In genomic region chr13:114286808-114287207, GRCh38 we compare ENCODE assay signal across 18 cellular contexts.
DNase-seq lines count a peak whose midpoint lies in the region; ATAC-seq lines count a peak whose summit lies in the region.
"Had no signal": no experiment of that assay in that cellular context is flagged by ENCODE, and none has a peak within 500 bp of the region (broad histone marks: within the 10 kb centered on the region; RNA-seq: fewer than 3 reads in every experiment).

No MANE protein-coding gene starts in this region.

- peaks cover 93% of the 10 kb centered on the region for H3K36me3 Mint-ChIP-seq in activated T-cell treated with anti-CD3 and anti-CD28 coated beads, Interleukin-2, amount 50 U/mL, for 24 hours (ENCODE audit: low read depth)

- DNase-seq in activated T-cell treated with anti-CD3 and anti-CD28 coated beads, Interleukin-2, amount 50 U/mL, for 24 hours = no peak
- no peak for DNase-seq in activated T-cell treated with anti-CD3 and anti-CD28 coated beads, Interleukin-2, amount 50 U/mL, for 1 hour
- peak; percentile 28 for DNase-seq in amniotic stem cell (lab: John Stamatoyannopoulos, UW)
- peak; percentile 43 for DNase-seq in iris pigment epithelial cell (ENCODE audit: low read depth)
- peak; percentile 57 for DNase-seq in stromal cell of bone marrow (ENCODE audit: low read depth)
- no peak for DNase-seq in posterior cingulate gyrus
- DNase-seq in activated CD4-positive, alpha-beta T cell treated with anti-CD3 and anti-CD28 coated beads, Interleukin-2, amount 50 U/mL, for 1 hour = no peak
- DNase-seq: 8988T; activated CD4-positive, alpha-beta T cell treated with anti-CD3 and anti-CD28 coated beads, Interleukin-2, amount 10 ng/mL, durations not matched to agents 7 days and 5 days; activated naive CD8-positive, alpha-beta T cell treated with anti-CD3 and anti-CD28 coated beads, Interleukin-2, amount 10 ng/mL, durations not matched to agents 7 days and 5 days; DMS79; endodermal cell; left ventricle myocardium superior; naive B cell; NCI-H187; stimulated activated CD4-positive, alpha-beta T cell treated with anti-CD3 and anti-CD28 coated beads, Interleukin-12 subunit alpha, Interleukin-12 subunit beta, amount 100 ng/mL, for 4 hours had no signal

- intact Hi-C loops in posterior cingulate gyrus (cut with DNase I) = no loop called here

- peaks cover 39% of the 10 kb centered on the region for H3K4me1 Mint-ChIP-seq in activated T-cell treated with anti-CD3 and anti-CD28 coated beads, Interleukin-2, amount 50 U/mL, for 24 hours (ENCODE audit: low read depth)

- H3K27ac Mint-ChIP-seq in activated T-cell treated with anti-CD3 and anti-CD28 coated beads, Interleukin-2, amount 50 U/mL, for 24 hours = peak overlapping the region; percentile 0
- H3K27ac Mint-ChIP-seq: activated CD4-positive, alpha-beta T cell treated with anti-CD3 and anti-CD28 coated beads, Interleukin-2, amount 10 ng/mL, durations not matched to agents 7 days and 5 days; activated naive CD8-positive, alpha-beta T cell treated with anti-CD3 and anti-CD28 coated beads, Interleukin-2, amount 10 ng/mL, durations not matched to agents 7 days and 5 days; endodermal cell; stimulated activated memory B cell treated with anti-CD40 and anti-IgM and Interleukin-4, amounts not matched to agents 10 μg/mL and 1 μg/mL and 100 μg/mL, for 72 hours had no signal

- no peaks in the 10 kb centered on the region for H3K9me3 Mint-ChIP-seq in activated T-cell treated with anti-CD3 and anti-CD28 coated beads, Interleukin-2, amount 50 U/mL, for 24 hours
- H3K9me3 Mint-ChIP-seq: activated CD4-positive, alpha-beta T cell treated with anti-CD3 and anti-CD28 coated beads, Interleukin-2, amount 10 ng/mL, durations not matched to agents 7 days and 5 days; activated naive CD8-positive, alpha-beta T cell treated with anti-CD3 and anti-CD28 coated beads, Interleukin-2, amount 10 ng/mL, durations not matched to agents 7 days and 5 days; endodermal cell; naive B cell; stimulated activated memory B cell treated with anti-CD40 and anti-IgM and Interleukin-4, amounts not matched to agents 10 μg/mL and 1 μg/mL and 100 μg/mL, for 72 hours had no signal

- no peak for ATAC-seq in HG03521 (IDR thresholded peaks at IDR 0.05; ENCODE audit: unreplicated experiment)
- ATAC-seq: left ventricle myocardium superior; stimulated activated memory B cell treated with anti-CD40 and anti-IgM and Interleukin-4, amounts not matched to agents 10 μg/mL and 1 μg/mL and 100 μg/mL, for 72 hours had no signal

- no peak overlapping the region for H3K4me3 Mint-ChIP-seq in activated T-cell treated with anti-CD3 and anti-CD28 coated beads, Interleukin-2, amount 50 U/mL, for 24 hours
- H3K4me3 Mint-ChIP-seq: activated CD4-positive, alpha-beta T cell treated with anti-CD3 and anti-CD28 coated beads, Interleukin-2, amount 10 ng/mL, durations not matched to agents 7 days and 5 days; activated naive CD8-positive, alpha-beta T cell treated with anti-CD3 and anti-CD28 coated beads, Interleukin-2, amount 10 ng/mL, durations not matched to agents 7 days and 5 days; endodermal cell; stimulated activated memory B cell treated with anti-CD40 and anti-IgM and Interleukin-4, amounts not matched to agents 10 μg/mL and 1 μg/mL and 100 μg/mL, for 72 hours had no signal

- H3K27me3 Mint-ChIP-seq in activated T-cell treated with anti-CD3 and anti-CD28 coated beads, Interleukin-2, amount 50 U/mL, for 24 hours = no peaks in the 10 kb centered on the region
- H3K27me3 Mint-ChIP-seq: activated CD4-positive, alpha-beta T cell treated with anti-CD3 and anti-CD28 coated beads, Interleukin-2, amount 10 ng/mL, durations not matched to agents 7 days and 5 days; activated naive CD8-positive, alpha-beta T cell treated with anti-CD3 and anti-CD28 coated beads, Interleukin-2, amount 10 ng/mL, durations not matched to agents 7 days and 5 days; naive B cell; stimulated activated memory B cell treated with anti-CD40 and anti-IgM and Interleukin-4, amounts not matched to agents 10 μg/mL and 1 μg/mL and 100 μg/mL, for 72 hours had no signal

Comparison
In these comparisons a context has a peak if more than half of its experiments do, and no peak if none do; other contexts are left out.
1. DNase-seq: peak in amniotic stem cell (single experiment), iris pigment epithelial cell (single experiment) and stromal cell of bone marrow (single experiment); none in activated T-cell treated with anti-CD3 and anti-CD28 coated beads, Interleukin-2, amount 50 U/mL, for 24 hours (single experiment), activated T-cell treated with anti-CD3 and anti-CD28 coated beads, Interleukin-2, amount 50 U/mL, for 1 hour (single experiment), posterior cingulate gyrus (0 of 10) and activated CD4-positive, alpha-beta T cell treated with anti-CD3 and anti-CD28 coated beads, Interleukin-2, amount 50 U/mL, for 1 hour (single experiment).